8 cellular contexts compared by ENCODE assay signal in genomic region chr2:229133155-229133772, GRCh38.
DNase-seq lines count a peak whose midpoint lies in the region; ATAC-seq and TF ChIP-seq lines count a peak whose summit lies in the region.

No MANE protein-coding gene starts in this region.

- H3K4me3 ChIP-seq in uterus: no peak overlapping the region

- H3K36me3 ChIP-seq in uterus: no peaks in the 10 kb centered on the region

- ATAC-seq in HG02870 (IDR thresholded peaks at IDR 0.05; ENCODE audit: unreplicated experiment) (no peak), HG02981 (IDR thresholded peaks at IDR 0.05; ENCODE audit: unreplicated experiment) (no peak)

- DNase-seq in COR-L47 (lab: John Stamatoyannopoulos, UW): peak; percentile 15
- DNase-seq in M059J (ENCODE audit: low read depth): peak; percentile 63
- peak; percentile 47 for DNase-seq in SW480 (ENCODE audit: low spot score)
- peak; percentile 12 for DNase-seq in iPS DF 19.7 (ENCODE audit: low read depth, low spot score)
- DNase-seq in uterus: no peak
- DNase-seq in GM19238 (ENCODE audit: insufficient read length, low spot score): no peak

- intact Hi-C loops in uterus (cut with DNase I; ENCODE audit: low total_unique reads): no loop called here

- peak in 3 of 4 experiments; percentile 14 to 40 (median 24) for TF ChIP-seq CTCF in uterus (IDR thresholded peaks at IDR 0.05)

- no peak overlapping the region for H3K27ac ChIP-seq in uterus

- no peak for TF ChIP-seq POLR2A in uterus (IDR thresholded peaks at IDR 0.05)

- no peaks in the 10 kb centered on the region for H3K9me3 ChIP-seq in uterus

- no peaks in the 10 kb centered on the region for H3K27me3 ChIP-seq in uterus

- no peaks in the 10 kb centered on the region for H3K4me1 ChIP-seq in uterus

Comparison
In these comparisons a context has a peak if more than half of its experiments do, and no peak if none do; other contexts are left out.
1. DNase-seq: peak in COR-L47 (single experiment), M059J (single experiment), SW480 (single experiment) and iPS DF 19.7 (single experiment); none in uterus (0 of 2) and GM19238 (single experiment).